ENCODE assay signal across 1 cellular context in genomic region chr16:87465306-87465705, GRCh38.
TF ChIP-seq lines count a peak whose summit lies in the region.

No MANE protein-coding gene starts in this region.

TF ChIP-seq in HepG2, 621 proteins besides CTCF, POLR2A, EP300 and RAD21 (continued from another document and continues in another):
- TF ChIP-seq HNF1A (IDR thresholded peaks at IDR 0.05; ENCODE audit: low read depth) (no peak), HNF1A (CRISPR knock-in tag; IDR thresholded peaks at IDR 0.05; ENCODE audit: borderline replicate concordance) (no peak; the same call in none of the 2 replicates), ZSCAN9 (CRISPR knock-in tag; IDR thresholded peaks at IDR 0.05; ENCODE audit: borderline replicate concordance) (no peak; the same call in 1 of the 2 replicates), KAT8 (CRISPR knock-in tag; IDR thresholded peaks at IDR 0.05) (peak; percentile 74; the same call in 1 of the 2 replicates), REXO4 (CRISPR knock-in tag; IDR thresholded peaks at IDR 0.05; ENCODE audit: borderline replicate concordance) (no peak), ZNF503 (CRISPR knock-in tag; IDR thresholded peaks at IDR 0.05) (no peak), ZMYM2 (CRISPR knock-in tag; IDR thresholded peaks at IDR 0.05) (no peak), ZNF589 (CRISPR knock-in tag; conservative IDR thresholded peaks at IDR 0.05) (no peak), ZNF333 (CRISPR knock-in tag; IDR thresholded peaks at IDR 0.05; ENCODE audit: borderline replicate concordance) (no peak), ZNF768 (CRISPR knock-in tag; IDR thresholded peaks at IDR 0.05) (no peak), NR0B2 (CRISPR knock-in tag; IDR thresholded peaks at IDR 0.05) (no peak), ZNF883 (CRISPR knock-in tag; IDR thresholded peaks at IDR 0.05; ENCODE audit: not compliant biosample characterization) (no peak), ZBTB3 (CRISPR knock-in tag; IDR thresholded peaks at IDR 0.05; ENCODE audit: borderline replicate concordance, low read depth) (no peak), EZH2 (conservative IDR thresholded peaks at IDR 0.05; ENCODE audit: low read depth, low read length) (no peak), CBFB (CRISPR knock-in tag; IDR thresholded peaks at IDR 0.05) (no peak), ZBTB7A (CRISPR knock-in tag; IDR thresholded peaks at IDR 0.05) (no peak), MTF1 (CRISPR knock-in tag; IDR thresholded peaks at IDR 0.05) (peak; percentile 44; the same call in 1 of the 2 replicates), PLSCR1 (CRISPR knock-in tag; IDR thresholded peaks at IDR 0.05; ENCODE audit: borderline replicate concordance) (no peak), CENPX (CRISPR knock-in tag; IDR thresholded peaks at IDR 0.05) (no peak), ZNF598 (CRISPR knock-in tag; IDR thresholded peaks at IDR 0.05; ENCODE audit: borderline replicate concordance) (no peak; the same call in 1 of the 2 replicates), ZNF124 (CRISPR knock-in tag; IDR thresholded peaks at IDR 0.05) (0 out of 2 replicates have a peak, but pooled peaks have one; percentile 19), MED8 (CRISPR knock-in tag; IDR thresholded peaks at IDR 0.05; ENCODE audit: insufficient replicate concordance) (no peak), FOXO4 (CRISPR knock-in tag; conservative IDR thresholded peaks at IDR 0.05) (no peak), PRMT3 (CRISPR knock-in tag; IDR thresholded peaks at IDR 0.05; ENCODE audit: borderline replicate concordance, low read depth) (no peak), TCF7L2 (IDR thresholded peaks at IDR 0.05; ENCODE audit: low read depth, low read length) (no peak), MEIS1 (CRISPR knock-in tag; IDR thresholded peaks at IDR 0.05; ENCODE audit: borderline replicate concordance) (no peak), ZNF17 (CRISPR knock-in tag; IDR thresholded peaks at IDR 0.05) (no peak), GATA4 (IDR thresholded peaks at IDR 0.05; ENCODE audit: borderline replicate concordance, low read depth) (no peak), STAT6 (CRISPR knock-in tag; IDR thresholded peaks at IDR 0.05; ENCODE audit: borderline replicate concordance) (no peak), HNF4G (IDR thresholded peaks at IDR 0.05; ENCODE audit: borderline replicate concordance, low read depth, low read length) (no peak), HNF4G (CRISPR knock-in tag; IDR thresholded peaks at IDR 0.05; ENCODE audit: borderline replicate concordance, low read depth) (no peak; the same call in 1 of the 2 replicates), ZFYVE20 (CRISPR knock-in tag; IDR thresholded peaks at IDR 0.05; ENCODE audit: borderline replicate concordance, low read depth) (no peak), ZNF30 (CRISPR knock-in tag; IDR thresholded peaks at IDR 0.05) (no peak), ZNF263 (CRISPR knock-in tag; IDR thresholded peaks at IDR 0.05) (peak; percentile 23; the same call in 1 of the 2 replicates), ZNF280B (CRISPR knock-in tag; IDR thresholded peaks at IDR 0.05; ENCODE audit: borderline replicate concordance) (no peak), ONECUT2 (CRISPR knock-in tag; IDR thresholded peaks at IDR 0.05) (no peak), PAF1 (CRISPR knock-in tag; IDR thresholded peaks at IDR 0.05) (no peak), MEIS2 (CRISPR knock-in tag; IDR thresholded peaks at IDR 0.05) (no peak), ZNF33A (CRISPR knock-in tag; IDR thresholded peaks at IDR 0.05; ENCODE audit: borderline replicate concordance) (no peak), NKX3-1 (CRISPR knock-in tag; IDR thresholded peaks at IDR 0.05) (no peak), MAF1 (CRISPR knock-in tag; IDR thresholded peaks at IDR 0.05; ENCODE audit: borderline replicate concordance) (no peak), GTF2F1 (IDR thresholded peaks at IDR 0.05; ENCODE audit: low read length) (no peak), ASH2L (IDR thresholded peaks at IDR 0.05; ENCODE audit: insufficient read length, low read depth, low read length) (peak; percentile 47), ZSCAN31 (CRISPR knock-in tag; IDR thresholded peaks at IDR 0.05; ENCODE audit: low read depth) (no peak), ZUFSP (CRISPR knock-in tag; IDR thresholded peaks at IDR 0.05; ENCODE audit: borderline replicate concordance) (no peak), ZNF790 (CRISPR knock-in tag; IDR thresholded peaks at IDR 0.05; ENCODE audit: borderline replicate concordance) (no peak), BRD4 (CRISPR knock-in tag; IDR thresholded peaks at IDR 0.05) (no peak), CERS6 (CRISPR knock-in tag; IDR thresholded peaks at IDR 0.05) (no peak), KAT2B (IDR thresholded peaks at IDR 0.05; ENCODE audit: borderline replicate concordance, low read depth, low read length) (no peak), NR2F2 (IDR thresholded peaks at IDR 0.05; ENCODE audit: borderline replicate concordance, low read depth) (peak; percentile 16; the same call in 1 of the 2 replicates)
